2 cellular contexts compared by ENCODE assay signal in genomic region chr11:32885556-32885955, GRCh38.
TF ChIP-seq lines count a peak whose summit lies in the region.

No MANE protein-coding gene starts in this region.

TF ChIP-seq in HepG2, 621 proteins besides CTCF, POLR2A, EP300 and RAD21:
- TF ChIP-seq SIN3B (IDR thresholded peaks at IDR 0.05; ENCODE audit: low read length) (no peak), ZNF850 (CRISPR knock-in tag; conservative IDR thresholded peaks at IDR 0.05) (no peak), SNAPC5 (CRISPR knock-in tag; IDR thresholded peaks at IDR 0.05; ENCODE audit: borderline replicate concordance) (no peak), NRL (CRISPR knock-in tag; IDR thresholded peaks at IDR 0.05; ENCODE audit: borderline replicate concordance) (no peak), ZNF547 (CRISPR knock-in tag; IDR thresholded peaks at IDR 0.05) (no peak), ZNF264 (CRISPR knock-in tag; IDR thresholded peaks at IDR 0.05) (no peak), REL (CRISPR knock-in tag; conservative IDR thresholded peaks at IDR 0.05) (no peak), ZNF883 (CRISPR knock-in tag; IDR thresholded peaks at IDR 0.05; ENCODE audit: not compliant biosample characterization) (no peak), RELA (CRISPR knock-in tag; IDR thresholded peaks at IDR 0.05) (no peak), SETDB1 (CRISPR knock-in tag; IDR thresholded peaks at IDR 0.05; ENCODE audit: borderline replicate concordance) (no peak), ZNF572 (CRISPR knock-in tag; IDR thresholded peaks at IDR 0.05) (no peak), ZFY (CRISPR knock-in tag; IDR thresholded peaks at IDR 0.05) (no peak), DPF2 (CRISPR knock-in tag; IDR thresholded peaks at IDR 0.05; ENCODE audit: borderline replicate concordance, low read depth) (no peak), POLR2AphosphoS2 (IDR thresholded peaks at IDR 0.05; ENCODE audit: low read depth, low read length) (no peak), ZNF335 (CRISPR knock-in tag; IDR thresholded peaks at IDR 0.05) (no peak), PRMT3 (CRISPR knock-in tag; IDR thresholded peaks at IDR 0.05; ENCODE audit: borderline replicate concordance, low read depth) (no peak), CAMTA2 (CRISPR knock-in tag; IDR thresholded peaks at IDR 0.05; ENCODE audit: borderline replicate concordance) (no peak), XBP1 (CRISPR knock-in tag; IDR thresholded peaks at IDR 0.05) (no peak)
TF ChIP-seq in HepG2: peak in this region for 0.

TF ChIP-seq in H1, 55 proteins besides CTCF, POLR2A, EP300 and RAD21:
- no peak for TF ChIP-seq SIX5 (IDR thresholded peaks at IDR 0.05; ENCODE audit: low read depth, low read length)
- TF ChIP-seq KDM4A (IDR thresholded peaks at IDR 0.05; ENCODE audit: low read depth, low read length, severe bottlenecking), result no peak
- no peak for TF ChIP-seq BCL11A (IDR thresholded peaks at IDR 0.05; ENCODE audit: low read depth in 2 of 2, low read length in 2 of 2)
- TF ChIP-seq CHD2 (IDR thresholded peaks at IDR 0.05; ENCODE audit: low read length), result no peak
- no peak for TF ChIP-seq BRCA1 (IDR thresholded peaks at IDR 0.05; ENCODE audit: low read depth, low read length)
- no peak for TF ChIP-seq CHD7 (IDR thresholded peaks at IDR 0.05; ENCODE audit: insufficient replicate concordance, low read length)
- no peak for TF ChIP-seq CEBPB (IDR thresholded peaks at IDR 0.05; ENCODE audit: low read depth, low read length)
- no peak for TF ChIP-seq ATF3 (IDR thresholded peaks at IDR 0.05; ENCODE audit: insufficient read depth, low read depth, low read length)
- no peak for TF ChIP-seq JUN (IDR thresholded peaks at IDR 0.05; ENCODE audit: low read depth, low read length)
- no peak for TF ChIP-seq CTBP2 (IDR thresholded peaks at IDR 0.05; ENCODE audit: borderline replicate concordance, insufficient read depth, insufficient read length, low read length)
- no peak for TF ChIP-seq RNF2 (IDR thresholded peaks at IDR 0.05; ENCODE audit: borderline replicate concordance, low read depth, low read length, missing control alignments, poor library complexity, severe bottlenecking)
- no peak for TF ChIP-seq MAFK (IDR thresholded peaks at IDR 0.05; ENCODE audit: low read depth, low read length)
- TF ChIP-seq CBX8 (IDR thresholded peaks at IDR 0.05; ENCODE audit: borderline replicate concordance, low read depth, low read length), result no peak
- TF ChIP-seq SIN3A (conservative IDR thresholded peaks at IDR 0.05 in 1 of 2, IDR thresholded peaks at IDR 0.05 in 1 of 2; ENCODE audit: low read depth in 1 of 2, low read length in 2 of 2), result no peak
- TF ChIP-seq SAP30 (IDR thresholded peaks at IDR 0.05; ENCODE audit: insufficient read depth, insufficient replicate concordance, low read length), result no peak
- TF ChIP-seq RBBP5 (IDR thresholded peaks at IDR 0.05; ENCODE audit: borderline replicate concordance, low read depth, low read length), result no peak
- no peak for TF ChIP-seq TCF12 (IDR thresholded peaks at IDR 0.05; ENCODE audit: low read depth, low read length)
- no peak for TF ChIP-seq EGR1 (IDR thresholded peaks at IDR 0.05; ENCODE audit: borderline replicate concordance, low read depth, low read length)
- no peak for TF ChIP-seq USF2 (IDR thresholded peaks at IDR 0.05; ENCODE audit: low read length)
